ENCODE assay signal across 25 cellular contexts in genomic region chr3:52904552-52904951, GRCh38.
"Had no signal": no experiment of that assay in that cellular context is flagged by ENCODE, and none has a peak within 500 bp of the region (broad histone marks: within the 10 kb centered on the region; RNA-seq: fewer than 3 reads in every experiment).

No MANE protein-coding gene starts in this region.

- H3K4me1 ChIP-seq: esophagus squamous epithelium, heart right ventricle, lower lobe of right lung, prostate gland, right atrium auricular region, sigmoid colon, tibial nerve, upper lobe of left lung had no signal

- H3K27me3 Mint-ChIP-seq: effector memory CD8-positive, alpha-beta T cell; naive thymus-derived CD8-positive, alpha-beta T cell had no signal

- DNase-seq: cortex of kidney; effector memory CD8-positive, alpha-beta T cell; erythroblast; esophagus squamous epithelium; foreskin melanocyte; glutamatergic neuron; heart right ventricle; hippocampal formation; left colon; left ventricle myocardium superior; lower lobe of right lung; naive thymus-derived CD8-positive, alpha-beta T cell; nephron progenitor cell; nucleus accumbens; sigmoid colon; stimulated activated CD4-positive, alpha-beta T cell treated with anti-CD3 and anti-CD28 coated beads, Interleukin-2, amount 100 ng/mL, for 24 hours; stimulated activated CD4-positive, alpha-beta T cell treated with anti-CD3 and anti-CD28 coated beads, Interleukin-4, amount 100 ng/mL, for 24 hours; stimulated activated naive CD8-positive, alpha-beta T cell treated with anti-CD3 and anti-CD28 coated beads, Interleukin-15, Interleukin-2, amounts not matched to agents 100 U/mL and 50 U/mL, for 24 hours; substantia nigra; upper lobe of left lung had no signal

- H3K27ac Mint-ChIP-seq: stimulated activated effector memory CD8-positive, alpha-beta T cell treated with anti-CD3 and anti-CD28 coated beads, Interleukin-12 subunit alpha, Interleukin-12 subunit beta, amount 100 ng/mL, for 72 hours had no signal

- H3K9me3 Mint-ChIP-seq: effector memory CD8-positive, alpha-beta T cell; naive thymus-derived CD8-positive, alpha-beta T cell; nephron progenitor cell; stimulated activated effector memory CD8-positive, alpha-beta T cell treated with anti-CD3 and anti-CD28 coated beads, Interleukin-12 subunit alpha, Interleukin-12 subunit beta, amount 100 ng/mL, for 72 hours had no signal

- ATAC-seq: effector memory CD8-positive, alpha-beta T cell; heart right ventricle; left colon; left ventricle myocardium superior; lower lobe of right lung; naive thymus-derived CD8-positive, alpha-beta T cell; stimulated activated effector memory CD8-positive, alpha-beta T cell treated with anti-CD3 and anti-CD28 coated beads, Interleukin-12 subunit alpha, Interleukin-12 subunit beta, amount 100 ng/mL, for 72 hours; stimulated activated naive CD8-positive, alpha-beta T cell treated with anti-CD3 and anti-CD28 coated beads, Interleukin-15, Interleukin-2, amounts not matched to agents 100 U/mL and 50 U/mL, for 24 hours had no signal

- H3K36me3 ChIP-seq: prostate gland had no signal

- H3K27me3 ChIP-seq: esophagus squamous epithelium, heart right ventricle, right atrium auricular region, sigmoid colon, tibial nerve, upper lobe of left lung had no signal

- H3K4me3 Mint-ChIP-seq: effector memory CD8-positive, alpha-beta T cell; naive thymus-derived CD8-positive, alpha-beta T cell; nephron progenitor cell; stimulated activated effector memory CD8-positive, alpha-beta T cell treated with anti-CD3 and anti-CD28 coated beads, Interleukin-12 subunit alpha, Interleukin-12 subunit beta, amount 100 ng/mL, for 72 hours had no signal

- H3K27ac ChIP-seq: esophagus squamous epithelium, heart right ventricle, lower lobe of right lung, prostate gland, right atrium auricular region, sigmoid colon, thoracic aorta, tibial nerve, upper lobe of left lung had no signal

- H3K9me3 ChIP-seq: esophagus squamous epithelium, heart right ventricle, lower lobe of right lung, prostate gland, right atrium auricular region, sigmoid colon, thoracic aorta, tibial nerve, upper lobe of left lung had no signal

- H3K4me1 Mint-ChIP-seq: naive thymus-derived CD8-positive, alpha-beta T cell; nephron progenitor cell; stimulated activated effector memory CD8-positive, alpha-beta T cell treated with anti-CD3 and anti-CD28 coated beads, Interleukin-12 subunit alpha, Interleukin-12 subunit beta, amount 100 ng/mL, for 72 hours had no signal

- H3K4me3 ChIP-seq: esophagus squamous epithelium, heart right ventricle, lower lobe of right lung, prostate gland, right atrium auricular region, sigmoid colon, thoracic aorta, tibial nerve, upper lobe of left lung had no signal
